In the genomic region with DNA sequence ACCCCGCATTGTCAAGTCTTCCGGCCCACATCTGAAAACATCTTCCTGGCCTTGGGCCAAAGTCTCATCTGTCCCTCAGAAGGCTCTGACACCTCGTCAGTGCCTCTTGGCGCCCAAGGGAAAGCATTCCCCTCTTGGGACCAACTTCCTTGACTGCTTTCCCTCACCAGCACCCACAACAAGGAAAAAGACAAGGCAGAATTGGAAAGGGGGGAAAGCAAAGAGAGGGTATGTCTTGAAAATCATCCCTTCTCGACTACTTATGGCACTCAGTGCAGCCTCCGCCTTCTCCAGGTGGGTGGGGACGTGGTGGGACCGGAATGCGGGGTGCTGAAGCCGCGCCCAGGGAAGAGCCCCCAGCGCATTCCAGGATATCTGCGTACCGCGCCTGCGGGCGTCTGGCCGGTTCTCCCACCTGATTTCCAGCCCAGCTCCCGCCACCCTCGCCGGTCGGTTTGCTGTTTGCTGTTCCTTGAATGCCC, we compare ENCODE assay signal across 1 cellular context.
TF ChIP-seq lines count a peak whose summit lies in the region.

No MANE protein-coding gene starts in this region.

TF ChIP-seq in K562, 482 proteins besides CTCF, POLR2A, EP300 and RAD21 (continued from another document):
- TF ChIP-seq TEAD4 (IDR thresholded peaks at IDR 0.05; ENCODE audit: low read length) (0 out of 2 replicates have a peak, but pooled peaks have one; percentile 42), TEAD4 (CRISPR knock-in tag; IDR thresholded peaks at IDR 0.05; ENCODE audit: borderline replicate concordance) (no peak), CBX3 (IDR thresholded peaks at IDR 0.05; ENCODE audit: borderline replicate concordance in 1 of 2, low read length in 2 of 2) (peak in 1 of 2 experiments; percentile 18; a peak in 1 of 3 replicates), ERF (CRISPR knock-in tag; IDR thresholded peaks at IDR 0.05) (0 out of 2 replicates have a peak, but pooled peaks have one; percentile 15), CBX1 (IDR thresholded peaks at IDR 0.05; ENCODE audit: low read depth) (0 out of 2 replicates have a peak, but pooled peaks have one; percentile 13), XRCC3 (IDR thresholded peaks at IDR 0.05) (no peak), ATF1 (CRISPR knock-in tag; IDR thresholded peaks at IDR 0.05) (no peak), ATF1 (tag; IDR thresholded peaks at IDR 0.05) (0 out of 2 replicates have a peak, but pooled peaks have one; percentile 57), PHF21A (IDR thresholded peaks at IDR 0.05; ENCODE audit: borderline replicate concordance, low read depth) (no peak), MYC (IDR thresholded peaks at IDR 0.05; ENCODE audit: low read depth, low read length) (no peak), MYC (CRISPR knock-in tag; IDR thresholded peaks at IDR 0.05; ENCODE audit: borderline replicate concordance, low read depth) (0 out of 2 replicates have a peak, but pooled peaks have one; percentile 35), ZKSCAN8 (CRISPR knock-in tag; IDR thresholded peaks at IDR 0.05) (no peak), FOXJ2 (tag; IDR thresholded peaks at IDR 0.05) (peak; percentile 38; the same call in 1 of the 2 replicates)
- TF ChIP-seq, protein P1, sequence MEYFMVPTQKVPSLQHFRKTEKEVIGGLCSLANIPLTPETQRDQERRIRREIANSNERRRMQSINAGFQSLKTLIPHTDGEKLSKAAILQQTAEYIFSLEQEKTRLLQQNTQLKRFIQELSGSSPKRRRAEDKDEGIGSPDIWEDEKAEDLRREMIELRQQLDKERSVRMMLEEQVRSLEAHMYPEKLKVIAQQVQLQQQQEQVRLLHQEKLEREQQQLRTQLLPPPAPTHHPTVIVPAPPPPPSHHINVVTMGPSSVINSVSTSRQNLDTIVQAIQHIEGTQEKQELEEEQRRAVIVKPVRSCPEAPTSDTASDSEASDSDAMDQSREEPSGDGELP (CRISPR knock-in tag; IDR thresholded peaks at IDR 0.05; ENCODE audit: borderline replicate concordance): peak; percentile 21; the same call in 1 of the 2 replicates
- TF ChIP-seq, protein P2, sequence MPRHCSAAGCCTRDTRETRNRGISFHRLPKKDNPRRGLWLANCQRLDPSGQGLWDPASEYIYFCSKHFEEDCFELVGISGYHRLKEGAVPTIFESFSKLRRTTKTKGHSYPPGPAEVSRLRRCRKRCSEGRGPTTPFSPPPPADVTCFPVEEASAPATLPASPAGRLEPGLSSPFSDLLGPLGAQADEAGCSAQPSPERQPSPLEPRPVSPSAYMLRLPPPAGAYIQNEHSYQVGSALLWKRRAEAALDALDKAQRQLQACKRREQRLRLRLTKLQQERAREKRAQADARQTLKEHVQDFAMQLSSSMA (CRISPR knock-in tag; IDR thresholded peaks at IDR 0.05): no peak
